Comparison of ENCODE assay signal across 33 cellular contexts in the genomic region with DNA sequence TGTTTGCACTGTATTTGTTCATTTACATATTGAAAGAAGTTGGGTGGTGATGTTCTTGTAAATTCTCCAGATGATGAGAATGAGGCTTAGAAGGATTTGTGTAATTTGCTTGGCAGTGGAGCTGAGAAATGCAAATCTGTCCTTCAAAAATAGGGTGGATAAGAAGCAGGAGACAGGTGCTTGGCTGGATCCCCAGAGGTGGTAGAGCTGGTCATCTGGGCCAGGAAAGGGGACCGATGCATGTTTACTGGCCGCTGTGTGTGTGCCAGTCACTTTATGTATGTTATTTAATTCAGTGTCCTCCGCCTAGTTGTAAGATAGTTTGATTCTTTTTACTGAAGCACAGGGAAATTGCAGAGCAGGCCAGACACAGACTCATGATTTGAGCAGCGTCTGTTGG.
"Had no signal": no experiment of that assay in that cellular context is flagged by ENCODE, and none has a peak within 500 bp of the region (broad histone marks: within the 10 kb centered on the region; RNA-seq: fewer than 3 reads in every experiment).

No MANE protein-coding gene starts in this region.

- H3K4me1 Mint-ChIP-seq: activated B cell treated with CpG ODN at 0.5 μM for 24 hours; activated T-helper 17 cell treated with anti-CD3 and anti-CD28 coated beads, Interleukin-2, amount 50 U/mL, for 72 hours; brain; T-helper 17 cell had no signal

- H3K4me3 Mint-ChIP-seq: activated B cell treated with CpG ODN at 0.5 μM for 24 hours; activated CD8-positive, alpha-beta T cell treated with anti-CD3 and anti-CD28 coated beads for 36 hours; activated naive CD8-positive, alpha-beta T cell; activated T-cell treated with anti-CD3 and anti-CD28 coated beads, Interleukin-2, amount 50 U/mL, for 4 hours; activated T-helper 17 cell treated with anti-CD3 and anti-CD28 coated beads, Interleukin-2, amount 50 U/mL, for 72 hours; brain; T-helper 17 cell; T-helper 2 cell treated with Interferon-gamma antibody and Interleukin-4, amounts not matched to agents 5 μg/mL and 100 μg/mL, for 36 hours had no signal

- H3K4me3 ChIP-seq: breast epithelium, cardiac muscle cell, colonic mucosa, esophagus squamous epithelium, gastroesophageal sphincter, heart right ventricle had no signal

- H3K27ac ChIP-seq: breast epithelium, cardiac muscle cell, colonic mucosa, epithelial cell of prostate, esophagus squamous epithelium, gastroesophageal sphincter, heart right ventricle, WERI-Rb-1 had no signal

- H3K9me3 ChIP-seq: breast epithelium, colonic mucosa, esophagus squamous epithelium had no signal

- H3K4me1 ChIP-seq: breast epithelium, colonic mucosa, esophagus squamous epithelium, gastroesophageal sphincter, heart right ventricle had no signal

- H3K27ac Mint-ChIP-seq: activated B cell treated with CpG ODN at 0.5 μM for 24 hours; activated CD8-positive, alpha-beta T cell treated with anti-CD3 and anti-CD28 coated beads for 36 hours; activated naive CD8-positive, alpha-beta T cell; activated T-helper 17 cell treated with anti-CD3 and anti-CD28 coated beads, Interleukin-2, amount 50 U/mL, for 72 hours; brain; T-helper 17 cell; T-helper 2 cell treated with Interferon-gamma antibody and Interleukin-4, amounts not matched to agents 5 μg/mL and 100 μg/mL, for 36 hours had no signal

- H3K36me3 ChIP-seq: breast epithelium, cardiac muscle cell, colonic mucosa, esophagus squamous epithelium, gastroesophageal sphincter, heart right ventricle, WERI-Rb-1 had no signal

- FAIRE-seq: astrocyte, endometrium, endothelial cell of umbilical vein had no signal

- H3K36me3 Mint-ChIP-seq: activated naive CD8-positive, alpha-beta T cell; brain had no signal

- ATAC-seq: activated CD8-positive, alpha-beta T cell treated with anti-CD3 and anti-CD28 coated beads for 36 hours; activated T-cell treated with anti-CD3 and anti-CD28 coated beads, Interleukin-2, amount 50 U/mL, for 4 hours; activated T-helper 17 cell treated with anti-CD3 and anti-CD28 coated beads, Interleukin-2, amount 50 U/mL, for 72 hours; gastroesophageal sphincter; heart right ventricle; T-helper 17 cell had no signal

- H3K27me3 ChIP-seq: breast epithelium, cardiac muscle cell, colonic mucosa, gastroesophageal sphincter had no signal

- H3K9me3 Mint-ChIP-seq: activated CD8-positive, alpha-beta T cell treated with anti-CD3 and anti-CD28 coated beads for 36 hours; T-helper 2 cell treated with Interferon-gamma antibody and Interleukin-4, amounts not matched to agents 5 μg/mL and 100 μg/mL, for 36 hours had no signal

- DNase-seq: activated B cell treated with CpG ODN at 0.5 μM for 24 hours; activated CD4-positive, alpha-beta T cell treated with anti-CD3 and anti-CD28 coated beads for 48 hours; activated CD4-positive, alpha-beta T cell treated with anti-CD3 and anti-CD28 coated beads, Interleukin-2, amount 50 U/mL, for 1 hour; activated CD4-positive, alpha-beta T cell treated with anti-CD3 and anti-CD28 coated beads, Interleukin-2, amount 50 U/mL, for 48 hours; activated CD8-positive, alpha-beta memory T cell treated with anti-CD3 and anti-CD28 coated beads for 24 hours; activated CD8-positive, alpha-beta T cell treated with anti-CD3 and anti-CD28 coated beads for 36 hours; activated effector memory CD4-positive, alpha-beta T cell treated with Interleukin-2 at 50 U/mL for 16 hours; activated gamma-delta T cell treated with Interleukin-2 at 50 U/mL for 16 hours; activated naive CD4-positive, alpha-beta T cell treated with anti-CD3 and anti-CD28 coated beads, Interleukin-2, amount 50 U/mL, for 16 hours; activated naive CD4-positive, alpha-beta T cell treated with Interleukin-2 at 50 U/mL for 16 hours; activated T-cell treated with anti-CD3 and anti-CD28 coated beads, Interleukin-2, amount 50 U/mL, for 4 hours; amniotic stem cell; central memory CD4-positive, alpha-beta T cell; cerebellar nuclear complex; colonic mucosa; effector CD8-positive, alpha-beta T cell; esophagus squamous epithelium; foreskin melanocyte; heart right ventricle; T-helper 17 cell; T1000; WERI-Rb-1 had no signal
